In the genomic region with DNA sequence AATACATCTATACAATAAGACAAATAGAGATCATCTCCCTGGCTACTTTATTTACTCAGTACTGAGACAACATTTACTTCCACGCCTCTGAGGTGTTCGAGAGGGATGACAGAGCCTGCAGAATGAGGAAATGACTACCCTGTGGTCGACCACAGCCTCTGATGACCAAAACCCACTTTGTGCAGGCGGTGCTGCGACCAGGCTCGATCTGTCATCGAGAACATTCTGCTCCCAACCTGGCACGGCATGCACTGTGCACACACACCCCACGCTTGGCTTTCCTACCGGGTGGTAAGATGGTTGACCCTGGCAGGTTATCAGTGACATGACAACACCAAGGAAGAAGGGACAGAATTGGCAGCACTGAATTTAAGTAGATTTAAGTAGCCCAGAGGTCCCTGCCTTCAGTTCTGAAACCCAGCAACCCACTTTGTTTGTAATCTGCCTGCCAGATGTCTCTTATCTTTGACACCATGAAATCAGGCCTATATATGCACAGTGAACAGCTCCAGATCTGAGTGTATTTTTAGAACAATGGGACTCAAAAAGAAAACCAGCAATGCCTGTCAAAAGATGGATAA, we compare ENCODE assay signal across 1 cellular context.
TF ChIP-seq lines count a peak whose summit lies in the region.

No MANE protein-coding gene starts in this region.

TF ChIP-seq in GM23338, 12 proteins besides CTCF, POLR2A, EP300 and RAD21 (continued from another document):
- TF ChIP-seq ZNF462 (CRISPR knock-in tag; IDR thresholded peaks at IDR 0.05) = no peak
- TF ChIP-seq, protein P1, sequence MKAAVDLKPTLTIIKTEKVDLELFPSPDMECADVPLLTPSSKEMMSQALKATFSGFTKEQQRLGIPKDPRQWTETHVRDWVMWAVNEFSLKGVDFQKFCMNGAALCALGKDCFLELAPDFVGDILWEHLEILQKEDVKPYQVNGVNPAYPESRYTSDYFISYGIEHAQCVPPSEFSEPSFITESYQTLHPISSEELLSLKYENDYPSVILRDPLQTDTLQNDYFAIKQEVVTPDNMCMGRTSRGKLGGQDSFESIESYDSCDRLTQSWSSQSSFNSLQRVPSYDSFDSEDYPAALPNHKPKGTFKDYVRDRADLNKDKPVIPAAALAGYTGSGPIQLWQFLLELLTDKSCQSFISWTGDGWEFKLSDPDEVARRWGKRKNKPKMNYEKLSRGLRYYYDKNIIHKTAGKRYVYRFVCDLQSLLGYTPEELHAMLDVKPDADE (IDR thresholded peaks at IDR 0.05) = no peak
- TF ChIP-seq JUNB (IDR thresholded peaks at IDR 0.05; ENCODE audit: unreplicated experiment) = no peak
